Comparison of ENCODE assay signal across 8 cellular contexts in the genomic region with DNA sequence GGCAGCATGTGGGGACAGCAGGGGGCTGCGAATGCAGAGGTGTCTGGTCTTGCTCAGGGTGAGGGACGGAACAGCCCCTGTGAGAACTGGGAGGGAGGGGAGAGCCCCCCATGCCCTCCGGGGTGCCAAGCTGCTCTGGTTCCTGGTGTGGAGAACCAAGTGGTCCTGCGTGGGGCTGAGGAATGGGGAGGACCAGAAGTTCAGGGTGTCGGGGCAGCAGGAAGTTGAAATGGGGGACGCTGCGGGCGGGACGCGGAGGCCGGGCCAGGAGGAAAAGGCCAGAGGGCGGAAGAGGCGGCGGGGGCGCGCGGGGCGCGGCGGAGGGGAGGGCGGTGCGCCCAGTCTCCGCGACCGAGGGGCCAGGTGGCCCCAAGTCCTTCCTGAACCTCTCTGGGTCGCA. TPM values are rescaled to one million over a fixed set of nuclear protein-coding genes. Genes with fewer than 3 reads are reported as not detected.
DNase-seq lines count a peak whose midpoint lies in the region; ATAC-seq and TF ChIP-seq lines count a peak whose summit lies in the region.

No MANE protein-coding gene starts in this region.

- H3K4me2 ChIP-seq in OCI-LY3 (ENCODE audit: low read length), result peak overlapping the region; percentile 60

- no peak overlapping the region for H2AFZ ChIP-seq in OCI-LY3 (ENCODE audit: low read depth, low read length)

- H3K79me2 ChIP-seq in OCI-LY3 (ENCODE audit: low read length), result no peaks in the 10 kb centered on the region

- H3K9me3 ChIP-seq in OCI-LY3 (ENCODE audit: insufficient read depth, low read length), result no peaks in the 10 kb centered on the region

- no peaks in the 10 kb centered on the region for H4K20me1 ChIP-seq in OCI-LY3 (ENCODE audit: insufficient read depth, low read length)

- H3K27me3 ChIP-seq in OCI-LY3 (ENCODE audit: low read depth, low read length), result no peaks in the 10 kb centered on the region
- H3K27me3 ChIP-seq in rectal smooth muscle tissue (ENCODE audit: control insufficient read depth, insufficient read depth, low read length), result no peaks in the 10 kb centered on the region

- H3K27ac ChIP-seq in OCI-LY3 (ENCODE audit: low read length) (no peak overlapping the region), rectal smooth muscle tissue (ENCODE audit: low read depth, low read length) (no peak overlapping the region)

- peak; percentile 38 for DNase-seq in GM10248 (ENCODE audit: extremely low spot score)
- no peak for DNase-seq in fibroblast of villous mesenchyme (ENCODE audit: low read depth)
- no peak for DNase-seq in NCI-H2196 (lab: John Stamatoyannopoulos, UW; ENCODE audit: unreplicated experiment)
- DNase-seq in AG08396 (ENCODE audit: low spot score), result no peak
- no peak for DNase-seq in NCI-H345 (lab: John Stamatoyannopoulos, UW)

- TF ChIP-seq CTCF in GM10248 (IDR thresholded peaks at IDR 0.05; ENCODE audit: control extremely low read depth, extremely low read depth, low read depth, missing control alignments), result no peak
- no peak for TF ChIP-seq CTCF in OCI-LY3 (IDR thresholded peaks at IDR 0.05; ENCODE audit: low read depth, low read length)
- TF ChIP-seq CTCF in fibroblast of villous mesenchyme (IDR thresholded peaks at IDR 0.05; ENCODE audit: insufficient read depth, low read depth, low read length), result no peak

- H3K9ac ChIP-seq in OCI-LY3 (ENCODE audit: low read length) (peak overlapping the region; percentile 62), rectal smooth muscle tissue (ENCODE audit: low read length) (no peak overlapping the region)

- CTCF ChIA-PET in GM10248 (lab: Yijun Ruan, JAX), result interaction anchor here (0.9 to 6.3 kb wide), 26 partner anchors 8 to 442 kb away, joined by 3 to 80 read pairs (median 4); a partner anchor contains a TSS

- POLR2A ChIA-PET in GM10248 (lab: Yijun Ruan, JAX), result interaction anchor here (0.9 kb wide), 1 partner anchor 96 kb away, joined by 5 read pairs; a partner anchor contains a TSS

- H3K4me1 ChIP-seq in OCI-LY3 (ENCODE audit: low read length) (no peaks in the 10 kb centered on the region), rectal smooth muscle tissue (ENCODE audit: control insufficient read depth, insufficient read depth, low read length) (no peaks in the 10 kb centered on the region)

- no peak for ATAC-seq in HG02678 (IDR thresholded peaks at IDR 0.05; ENCODE audit: unreplicated experiment)

- H3K36me3 ChIP-seq in OCI-LY3 (replicated peaks; ENCODE audit: low read depth, low read length), result no peaks in the 10 kb centered on the region
- H3K36me3 ChIP-seq in rectal smooth muscle tissue (ENCODE audit: control insufficient read depth, insufficient read depth, low read length), result no peaks in the 10 kb centered on the region

- H3K4me3 ChIP-seq in OCI-LY3 (ENCODE audit: low read length), result peak overlapping the region; percentile 75
- peak overlapping the region; percentile 40 for H3K4me3 ChIP-seq in fibroblast of villous mesenchyme (ENCODE audit: low read depth, low read length)
- peak overlapping the region; percentile 64 for H3K4me3 ChIP-seq in rectal smooth muscle tissue (ENCODE audit: low read length)

RNA-seq across cellular contexts. Expression of a gene that starts 3.6 kb away (rescaled TPM):
- not detected in 2 replicates for total RNA-seq in fibroblast of villous mesenchyme

RNA-seq across cellular contexts. Expression of a gene that starts 28.1 kb away (rescaled TPM):
- not detected in 2 replicates for total RNA-seq in fibroblast of villous mesenchyme
